In genomic region chr10:595473-595872, GRCh38 we compare ENCODE assay signal across 1 cellular context.
TF ChIP-seq lines count a peak whose summit lies in the region.

No MANE protein-coding gene starts in this region.

TF ChIP-seq in IMR-90, 13 proteins besides CTCF, POLR2A, EP300 and RAD21 (continued from another document):
- TF ChIP-seq MAFK (IDR thresholded peaks at IDR 0.05; ENCODE audit: low read depth, low read length) (no peak), NFE2L2 (IDR thresholded peaks at IDR 0.05; ENCODE audit: low read depth, low read length) (no peak), CEBPB (IDR thresholded peaks at IDR 0.05; ENCODE audit: low read depth, low read length) (no peak), USF2 (IDR thresholded peaks at IDR 0.05; ENCODE audit: low read depth, low read length) (no peak)
